In genomic region chr5:58816181-58816731, GRCh38 we compare ENCODE assay signal across 19 cellular contexts.
A peak's percentile ranks its signal among the peaks of the same experiment; 100 is the strongest.
DNase-seq lines count a peak whose midpoint lies in the region; ATAC-seq, FAIRE-seq and TF ChIP-seq lines count a peak whose summit lies in the region.
"Had no signal": no experiment of that assay in that cellular context is flagged by ENCODE, and none has a peak within 500 bp of the region (broad histone marks: within the 10 kb centered on the region; RNA-seq: fewer than 3 reads in every experiment).

No MANE protein-coding gene starts in this region.

- DNase-seq in NCI-H2171 treated with DMSO at 0.1 percent for 48 hours (lab: John Stamatoyannopoulos, UW) = peak; percentile 9
- DNase-seq in NCI-H2171 (lab: John Stamatoyannopoulos, UW) = no peak
- DNase-seq in NCI-H82 (lab: John Stamatoyannopoulos, UW) = peak; percentile 83
- peak; percentile 48 for DNase-seq in SK-N-SH
- DNase-seq in stimulated activated CD4-positive, alpha-beta T cell treated with anti-CD3 and anti-CD28 coated beads, Interleukin-1b, Interleukin-23, amount 100 ng/mL, for 48 hours = no peak
- DNase-seq in small intestine = no peak
- DNase-seq: ACHN; CD4-positive, alpha-beta memory T cell; DMS153; DND-41; GDM1; GOT3; H9 had no signal

- H3K9me2 ChIP-seq in SK-N-SH = no peaks in the 10 kb centered on the region

- no peaks in the 10 kb centered on the region for H3K4me1 ChIP-seq in HEK293 (ENCODE audit: control insufficient read depth, insufficient read depth, low read length)
- H3K4me1 ChIP-seq in SK-N-SH (ENCODE audit: control insufficient read depth in 1 of 2, insufficient read depth in 2 of 2, low read depth in 1 of 2, low read length in 1 of 2) = peaks cover 0 to 9% of the 10 kb centered on the region in 2 experiments; a peak in 2 of 4 replicates
- no peaks in the 10 kb centered on the region for H3K4me1 ChIP-seq in small intestine (ENCODE audit: control insufficient read depth in 2 of 2, insufficient read depth in 1 of 2, low read depth in 1 of 2, low read length in 1 of 2)

- H3K4me3 ChIP-seq in HEK293 (ENCODE audit: low read depth, low read length) (no peak overlapping the region), SK-N-SH (ENCODE audit: low read depth in 2 of 2, low read length in 1 of 2) (no peak overlapping the region), small intestine (ENCODE audit: low read depth in 1 of 2, low read length in 2 of 2) (no peak overlapping the region)

- no peak; the same call in 1 of the 2 replicates for TF ChIP-seq RAD21 in SK-N-SH (IDR thresholded peaks at IDR 0.05; ENCODE audit: low read length)

- 42% methylated on average over 4 of the region's 4 CpGs for WGBS in SK-N-SH (ENCODE audit: low lambda C conversion rate)
- WGBS in small intestine, 3 donors = 69 to 83% (median 82%) methylated on average over 4 of the region's 4 CpGs

- no peak overlapping the region for H3K27ac ChIP-seq in HEK293 (ENCODE audit: extremely low read depth, low read depth, low read length)
- peak overlapping the region in 1 of 2 experiments; percentile 65; a peak in 2 of 4 replicates for H3K27ac ChIP-seq in SK-N-SH (ENCODE audit: low read depth in 2 of 2, low read length in 1 of 2)
- H3K27ac ChIP-seq in small intestine (ENCODE audit: low read depth in 1 of 2, low read length in 1 of 2) = no peak overlapping the region
- H3K27ac ChIP-seq: C4-2B had no signal

- no peaks in the 10 kb centered on the region for H4K20me1 ChIP-seq in SK-N-SH (ENCODE audit: insufficient read depth)

- H2AFZ ChIP-seq in SK-N-SH (ENCODE audit: low read depth) = no peak overlapping the region

- peak in 1 of 2 experiments; percentile 74; a peak in 1 of 4 replicates for TF ChIP-seq EP300 in SK-N-SH (IDR thresholded peaks at IDR 0.05; ENCODE audit: borderline replicate concordance in 1 of 2, low read depth in 1 of 2, low read length in 1 of 2)

- ATAC-seq in GM18873 (IDR thresholded peaks at IDR 0.05; ENCODE audit: low FRiP score, unreplicated experiment) = no peak

- H3K4me2 ChIP-seq in SK-N-SH = no peak overlapping the region

- FAIRE-seq in small intestine (lab: Jason Lieb, UNC) = no peak
- FAIRE-seq: D721Med, GM12892, GM19239 had no signal

- CTCF ChIA-PET in HEK293 (lab: Yijun Ruan, JAX) = interaction anchor here (1.6 kb wide), 1 partner anchor 34 kb away, joined by 7 read pairs; no protein-coding TSS in a partner anchor
- CTCF ChIA-PET in SK-N-SH (lab: Yijun Ruan, JAX) = interaction anchor here (0.8 to 5.3 kb wide), 5 partner anchors 19 to 314 kb away, joined by 3 to 27 read pairs (median 4); partner anchors contain the start of gene RAB3C

- no peaks in the 10 kb centered on the region for H3F3A ChIP-seq in SK-N-SH (replicated peaks; ENCODE audit: insufficient read depth)

- H3K27me3 ChIP-seq in SK-N-SH (ENCODE audit: insufficient read depth) (no peaks in the 10 kb centered on the region), small intestine (ENCODE audit: control insufficient read depth in 2 of 2, insufficient read depth in 2 of 2, low read length in 2 of 2) (no peaks in the 10 kb centered on the region)

- no peaks in the 10 kb centered on the region for H3K79me2 ChIP-seq in SK-N-SH (ENCODE audit: insufficient read depth)

- no peaks in the 10 kb centered on the region for H3K9me3 ChIP-seq in HEK293 (ENCODE audit: control insufficient read depth, insufficient read depth, low read depth, low read length)
- no peaks in the 10 kb centered on the region for H3K9me3 ChIP-seq in SK-N-SH
- H3K9me3 ChIP-seq in small intestine (ENCODE audit: control insufficient read depth, low read depth) = no peaks in the 10 kb centered on the region

- no peaks in the 10 kb centered on the region for H3K36me3 ChIP-seq in HEK293 (ENCODE audit: control insufficient read depth in 2 of 2, insufficient read depth in 1 of 2, low read length in 2 of 2)
- no peaks in the 10 kb centered on the region for H3K36me3 ChIP-seq in SK-N-SH (replicated peaks in 1 of 2; ENCODE audit: control insufficient read depth in 1 of 2, insufficient read depth in 2 of 2, low read length in 1 of 2)
- H3K36me3 ChIP-seq in small intestine (ENCODE audit: control insufficient read depth in 2 of 2, insufficient read depth in 2 of 2, low read length in 2 of 2) = no peaks in the 10 kb centered on the region

- H3K9ac ChIP-seq in SK-N-SH = no peak overlapping the region

- no peak for TF ChIP-seq CTCF in HEK293 (tag by site-specific recombination; IDR thresholded peaks at IDR 0.05)
- no peak for TF ChIP-seq CTCF in SK-N-SH (IDR thresholded peaks at IDR 0.05)

- POLR2A ChIA-PET in HEK293 (lab: Yijun Ruan, JAX) (no interaction called here), SK-N-SH (lab: Yijun Ruan, JAX) (no interaction called here)

TF ChIP-seq in HEK293, 187 proteins besides CTCF, POLR2A, EP300 and RAD21:
- peak; percentile 94 for TF ChIP-seq ZNF37A (tag by site-specific recombination; IDR thresholded peaks at IDR 0.05)
- TF ChIP-seq, protein P1, sequence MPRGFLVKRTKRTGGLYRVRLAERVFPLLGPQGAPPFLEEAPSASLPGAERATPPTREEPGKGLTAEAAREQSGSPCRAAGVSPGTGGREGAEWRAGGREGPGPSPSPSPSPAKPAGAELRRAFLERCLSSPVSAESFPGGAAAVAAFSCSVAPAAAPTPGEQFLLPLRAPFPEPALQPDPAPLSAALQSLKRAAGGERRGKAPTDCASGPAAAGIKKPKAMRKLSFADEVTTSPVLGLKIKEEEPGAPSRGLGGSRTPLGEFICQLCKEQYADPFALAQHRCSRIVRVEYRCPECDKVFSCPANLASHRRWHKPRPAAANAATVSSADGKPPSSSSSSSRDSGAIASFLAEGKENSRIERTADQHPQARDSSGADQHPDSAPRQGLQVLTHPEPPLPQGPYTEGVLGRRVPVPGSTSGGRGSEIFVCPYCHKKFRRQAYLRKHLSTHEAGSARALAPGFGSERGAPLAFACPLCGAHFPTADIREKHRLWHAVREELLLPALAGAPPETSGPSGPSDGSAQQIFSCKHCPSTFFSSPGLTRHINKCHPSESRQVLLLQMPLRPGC (tag by site-specific recombination; IDR thresholded peaks at IDR 0.05) = no peak

TF ChIP-seq in SK-N-SH, 30 proteins besides CTCF, POLR2A, EP300 and RAD21 (continues in another document):
- no peak for TF ChIP-seq MEF2A (IDR thresholded peaks at IDR 0.05; ENCODE audit: borderline replicate concordance, low read depth)
- TF ChIP-seq RCOR1 (IDR thresholded peaks at IDR 0.05; ENCODE audit: low read length) = peak; percentile 62; the same call in 1 of the 2 replicates
- no peak for TF ChIP-seq ZBTB33 (IDR thresholded peaks at IDR 0.05; ENCODE audit: borderline replicate concordance, low read depth)
- TF ChIP-seq SIN3A (IDR thresholded peaks at IDR 0.05; ENCODE audit: borderline replicate concordance, low read depth, low read length) = no peak
- no peak for TF ChIP-seq MAX (IDR thresholded peaks at IDR 0.05; ENCODE audit: low read depth)
- no peak for TF ChIP-seq IRF3 (IDR thresholded peaks at IDR 0.05; ENCODE audit: low read depth, low read length)
- no peak for TF ChIP-seq RXRA (IDR thresholded peaks at IDR 0.05; ENCODE audit: borderline replicate concordance, low read depth)
- no peak for TF ChIP-seq TAF1 (IDR thresholded peaks at IDR 0.05; ENCODE audit: borderline replicate concordance, low read depth, low read length)
- TF ChIP-seq NRF1 (IDR thresholded peaks at IDR 0.05; ENCODE audit: low read depth, low read length) = no peak
- no peak for TF ChIP-seq FOXJ3 (CRISPR knock-in tag; IDR thresholded peaks at IDR 0.05)
- TF ChIP-seq NFIC (IDR thresholded peaks at IDR 0.05; ENCODE audit: borderline replicate concordance) = no peak
- TF ChIP-seq ELF1 (IDR thresholded peaks at IDR 0.05) = no peak
- TF ChIP-seq RFX5 (IDR thresholded peaks at IDR 0.05; ENCODE audit: low read length) = no peak
- no peak for TF ChIP-seq SMC3 (IDR thresholded peaks at IDR 0.05; ENCODE audit: low read depth, low read length)
- no peak; the same call in 1 of the 2 replicates for TF ChIP-seq MXI1 (IDR thresholded peaks at IDR 0.05; ENCODE audit: low read depth, low read length)
- TF ChIP-seq PBX3 (IDR thresholded peaks at IDR 0.05) = no peak
- peak; percentile 49 for TF ChIP-seq GATA2 (CRISPR knock-in tag; IDR thresholded peaks at IDR 0.05)

Comparison
In these comparisons a context has a peak if more than half of its experiments do, and no peak if none do; other contexts are left out.
1. DNase-seq: peak in NCI-H2171 treated with DMSO at 0.1 percent for 48 hours (single experiment), NCI-H82 (single experiment) and SK-N-SH (single experiment); none in NCI-H2171 (single experiment), stimulated activated CD4-positive, alpha-beta T cell treated with anti-CD3 and anti-CD28 coated beads, Interleukin-1b, Interleukin-23, amount 100 ng/mL, for 48 hours (single experiment) and small intestine (single experiment).